ENCODE assay signal across 8 cellular contexts in genomic region chr16:29805232-29806095, GRCh38. TPM values are rescaled to one million over a fixed set of nuclear protein-coding genes. Genes with fewer than 3 reads are reported as not detected.
DNase-seq lines count a peak whose midpoint lies in the region; ATAC-seq, FAIRE-seq and TF ChIP-seq lines count a peak whose summit lies in the region.

No MANE protein-coding gene starts in this region.

- H3K4me3 ChIP-seq in GM12865 (ENCODE audit: low read depth, low read length): peak overlapping the region; percentile 92
- peak overlapping the region; percentile 91 for H3K4me3 ChIP-seq in adipocyte (ENCODE audit: low read length)
- H3K4me3 ChIP-seq in pancreas: peak overlapping the region; percentile 60 to 84 (median 78)
- H3K4me3 ChIP-seq in thyroid gland (replicated peaks in 1 of 3): peak overlapping the region; percentile 52 to 74 (median 69)

- peak in 1 of 2 donors; percentile 88 for TF ChIP-seq POLR2A in thyroid gland (IDR thresholded peaks at IDR 0.05)

- no peak for TF ChIP-seq CTCF in GM12865 (IDR thresholded peaks at IDR 0.05; ENCODE audit: insufficient read depth, low read depth, low read length, missing control alignments)
- TF ChIP-seq CTCF in pancreas (IDR thresholded peaks at IDR 0.05): no peak
- peak in 1 of 6 experiments; percentile 5 for TF ChIP-seq CTCF in thyroid gland (IDR thresholded peaks at IDR 0.05)

- H3K9me3 ChIP-seq in adipocyte (ENCODE audit: control insufficient read depth, low read length) (no peaks in the 10 kb centered on the region), pancreas (no peaks in the 10 kb centered on the region), thyroid gland (no peaks in the 10 kb centered on the region)

- FAIRE-seq in pancreas (lab: Jason Lieb, UNC): no peak

- H3K27ac ChIP-seq in pancreas: peak overlapping the region; percentile 93 to 97 (median 95)
- peak overlapping the region; percentile 85 to 98 (median 97) for H3K27ac ChIP-seq in thyroid gland

- WGBS in pancreas, 2 donors: 0 to 1% methylated on average over 71 to 97 of the region's 103 CpGs
- 0 to 1% methylated on average over 13 to 58 of the region's 103 CpGs for WGBS in thyroid gland, 2 donors

- H3K4me1 ChIP-seq in adipocyte (ENCODE audit: control insufficient read depth, insufficient read depth, low read length) (peaks cover 23% of the 10 kb centered on the region), pancreas (peaks cover 0 to 10% (median 0%) of the 10 kb centered on the region in 3 donors), thyroid gland (peaks cover 25 to 44% of the 10 kb centered on the region in 2 donors)

- H3K36me3 ChIP-seq in adipocyte (ENCODE audit: control insufficient read depth, insufficient read depth, low read length, severe bottlenecking) (peaks cover 12% of the 10 kb centered on the region), pancreas (no peaks in the 10 kb centered on the region), thyroid gland (peaks cover 15 to 16% of the 10 kb centered on the region in 2 donors)

- H3K9ac ChIP-seq in adipocyte (ENCODE audit: low read length): peak overlapping the region; percentile 98

- ATAC-seq in HG02678 (IDR thresholded peaks at IDR 0.05; ENCODE audit: unreplicated experiment): peak; percentile 50
- ATAC-seq in Right ventricle myocardium superior (ENCODE audit: poor library complexity): peak; percentile 90
- peak; percentile 86 to 92 (median 90) for ATAC-seq in pancreas

- DNase-seq in GM12865 (ENCODE audit: low read depth) (peak; percentile 99), NCI-H128 (lab: John Stamatoyannopoulos, UW; ENCODE audit: unreplicated experiment) (peak; percentile 91), SW 1271 (lab: John Stamatoyannopoulos, UW) (peak; percentile 96 to 100), adipocyte (ENCODE audit: low read depth) (peak; percentile 99), Right ventricle myocardium superior (peak; percentile 99), pancreas (peak; percentile 97 to 99 (median 98)), thyroid gland (peak; percentile 98)

- intact Hi-C loops in Right ventricle myocardium superior (cut with DNase I) (loop anchor here (10.0 kb wide), 1 partner anchor 1119 kb away; the partner anchor contains the start of gene FBXL19), pancreas (cut with DNase I) (loop anchor here in 1 of 3 donors (2.0 kb wide), 1 partner anchor 17 kb away; no protein-coding TSS in a partner anchor), thyroid gland (cut with DNase I) (no loop called here)

- no peaks in the 10 kb centered on the region for H3K27me3 ChIP-seq in adipocyte (replicated peaks; ENCODE audit: control insufficient read depth, insufficient read depth, low read length)
- H3K27me3 ChIP-seq in pancreas: no peaks in the 10 kb centered on the region
- no peaks in the 10 kb centered on the region for H3K27me3 ChIP-seq in thyroid gland

RNA-seq across cellular contexts. Expression of gene MAZ, which starts 0.9 kb away (rescaled TPM):
- 74.0 TPM for total RNA-seq in Right ventricle myocardium superior
- total RNA-seq in pancreas: 100 to 1,000 TPM in 1 of 6 donors, 10 to 100 TPM in 5; 84.8 to 122 (median 96.2) TPM
- 100 to 1,000 TPM in 1 of 2 donors, 10 to 100 TPM in 1; 94.1 to 107 TPM for polyA plus RNA-seq in pancreas
- 100 to 1,000 TPM in 2 of 4 donors, 10 to 100 TPM in 2; 80.4 to 132 (median 107) TPM for total RNA-seq in thyroid gland

RNA-seq across cellular contexts. Expression of gene PRRT2, which starts 6.5 kb away (rescaled TPM):
- total RNA-seq in Right ventricle myocardium superior (3.3 TPM), pancreas (1 to 10 TPM in 1 of 6 donors, under 1 TPM in 5; 0.35 to 1.2 (median 0.45) TPM), thyroid gland (1 to 10 TPM in 3 of 4 donors, under 1 TPM in 1; 0.89 to 4.0 (median 2.4) TPM)
- polyA plus RNA-seq in pancreas: 1 to 10 TPM; 2.6 to 3.2 TPM

RNA-seq across cellular contexts. Expression of gene PAGR1, which starts 10.5 kb away (rescaled TPM):
- total RNA-seq in Right ventricle myocardium superior: 14.7 TPM
- 10 to 100 TPM in 3 of 6 donors, 1 to 10 TPM in 3; 8.1 to 14.5 (median 10.4) TPM for total RNA-seq in pancreas
- 10 to 100 TPM; 34.5 to 34.7 TPM for polyA plus RNA-seq in pancreas
- 10 to 100 TPM; 38.2 to 75.0 (median 55.2) TPM for total RNA-seq in thyroid gland

RNA-seq across cellular contexts. Expression of gene MVP, which starts 14.8 kb away (rescaled TPM):
- total RNA-seq in Right ventricle myocardium superior (45.5 TPM), pancreas (100 to 1,000 TPM in 2 of 6 donors, 10 to 100 TPM in 4; 58.8 to 123 (median 77.5) TPM), thyroid gland (100 to 1,000 TPM in 1 of 4 donors, 10 to 100 TPM in 3; 70.1 to 127 (median 90.6) TPM)
- 100 to 1,000 TPM; 119 to 179 TPM for polyA plus RNA-seq in pancreas

RNA-seq across cellular contexts. Expression of gene KIF22, which starts 14.9 kb away (rescaled TPM):
- 59.8 TPM for total RNA-seq in Right ventricle myocardium superior
- total RNA-seq in pancreas: 10 to 100 TPM in 4 of 6 donors, 1 to 10 TPM in 2; 7.7 to 17.4 (median 11.0) TPM
- polyA plus RNA-seq in pancreas: 10 to 100 TPM; 43.1 to 51.2 TPM
- 10 to 100 TPM; 38.4 to 68.6 (median 57.2) TPM for total RNA-seq in thyroid gland

Comparison
In these comparisons a context has a peak if more than half of its experiments do, and no peak if none do; other contexts are left out.
1. Peak in every context shown above with its lines: DNase-seq, ATAC-seq, H3K4me3 ChIP-seq and H3K27ac ChIP-seq.